15 cellular contexts compared by ENCODE assay signal in the genomic region with DNA sequence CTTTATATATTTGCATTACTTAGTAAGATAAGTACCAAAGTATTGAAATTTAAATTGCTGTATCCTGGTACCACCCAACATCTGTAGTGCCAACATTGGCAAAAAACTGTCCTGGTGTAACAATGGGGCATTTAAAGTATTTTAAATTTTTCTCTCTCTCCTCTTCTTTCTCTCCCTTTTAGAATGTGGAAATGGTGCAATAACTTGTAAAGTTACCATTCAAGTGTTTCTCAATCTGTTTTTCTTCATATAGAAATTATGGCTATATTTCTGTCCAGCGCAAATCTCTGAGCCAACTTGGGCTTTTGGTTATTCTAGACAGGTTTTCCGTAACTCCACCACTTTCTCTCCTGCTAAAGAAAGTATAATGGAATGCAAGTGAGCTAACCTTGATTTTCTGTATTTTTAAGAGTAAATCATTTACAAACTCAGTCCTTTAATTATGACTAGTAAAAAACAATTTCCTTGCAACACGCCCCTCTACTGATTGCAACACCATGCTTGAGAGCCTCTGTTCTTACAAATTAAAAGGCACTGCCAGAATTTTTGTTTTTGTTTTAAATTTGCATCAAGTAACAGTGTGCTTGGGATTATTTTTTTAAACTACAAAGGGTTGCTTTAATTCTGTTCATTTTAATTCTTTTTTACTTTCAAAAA.
DNase-seq lines count a peak whose midpoint lies in the region; ATAC-seq, FAIRE-seq and TF ChIP-seq lines count a peak whose summit lies in the region.
"Had no signal": no experiment of that assay in that cellular context is flagged by ENCODE, and none has a peak within 500 bp of the region (broad histone marks: within the 10 kb centered on the region; RNA-seq: fewer than 3 reads in every experiment).

No MANE protein-coding gene starts in this region.

- no peaks in the 10 kb centered on the region for H3K4me1 ChIP-seq in right atrium auricular region
- H3K4me1 ChIP-seq in upper lobe of right lung = peaks cover 11% of the 10 kb centered on the region

- no peak for TF ChIP-seq CTCF in right atrium auricular region (IDR thresholded peaks at IDR 0.05)
- no peak for TF ChIP-seq CTCF in upper lobe of right lung (IDR thresholded peaks at IDR 0.05)

- no peaks in the 10 kb centered on the region for H3K27me3 ChIP-seq in right atrium auricular region
- no peaks in the 10 kb centered on the region for H3K27me3 ChIP-seq in upper lobe of right lung
- H3K27me3 ChIP-seq: suprapubic skin had no signal

- H3K27ac ChIP-seq in right atrium auricular region (peak overlapping the region in 1 of 2 donors; percentile 15), upper lobe of right lung (peak overlapping the region; percentile 61)
- H3K27ac ChIP-seq: epithelial cell of prostate, WERI-Rb-1 had no signal

- H3K9me3 ChIP-seq in right atrium auricular region = no peaks in the 10 kb centered on the region
- H3K9me3 ChIP-seq in upper lobe of right lung = no peaks in the 10 kb centered on the region
- H3K9me3 ChIP-seq: suprapubic skin had no signal

- H3K4me3 ChIP-seq in right atrium auricular region (no peak overlapping the region), upper lobe of right lung (no peak overlapping the region)
- H3K4me3 ChIP-seq: suprapubic skin had no signal

- H3K36me3 ChIP-seq in right atrium auricular region = no peaks in the 10 kb centered on the region
- no peaks in the 10 kb centered on the region for H3K36me3 ChIP-seq in upper lobe of right lung
- H3K36me3 ChIP-seq: suprapubic skin, WERI-Rb-1 had no signal

- DNase-seq in left ventricle myocardium superior (no peak), right atrium auricular region (ENCODE audit: low spot score) (no peak), left lobe of liver (ENCODE audit: low spot score) (peak; percentile 49), upper lobe of right lung (no peak)
- no peak for DNase-seq in activated CD4-positive, alpha-beta T cell treated with anti-CD3 and anti-CD28 coated beads, Interleukin-2, amount 50 U/mL, for 4 hours
- DNase-seq: ACHN; activated naive CD4-positive, alpha-beta T cell treated with anti-CD3 and anti-CD28 coated beads, Interleukin-2, amount 10 ng/mL, durations not matched to agents 7 days and 5 days; Karpas-422; stimulated activated CD4-positive, alpha-beta T cell treated with anti-CD3 and anti-CD28 coated beads, Interleukin-15, amount 100 ng/mL, for 24 hours; WERI-Rb-1 had no signal

- peak; percentile 64 for FAIRE-seq in colon (lab: Jason Lieb, UNC)

- ATAC-seq in left ventricle myocardium superior = peak; percentile 53
- peak; percentile 64 for ATAC-seq in left lobe of liver
- peak; percentile 51 for ATAC-seq in upper lobe of right lung
- ATAC-seq in HG02970 (IDR thresholded peaks at IDR 0.05; ENCODE audit: low FRiP score, unreplicated experiment) = no peak
- ATAC-seq in GM19324 (IDR thresholded peaks at IDR 0.05; ENCODE audit: low FRiP score, unreplicated experiment) = no peak

- intact Hi-C loops in left ventricle myocardium superior (cut with micrococcal nuclease) = no loop called here
- intact Hi-C loops in upper lobe of right lung (cut with DNase I) = no loop called here

Comparison
In these comparisons a context has a peak if more than half of its experiments do, and no peak if none do; other contexts are left out.
1. ATAC-seq: peak in left ventricle myocardium superior (single experiment), left lobe of liver (single experiment) and upper lobe of right lung (single experiment); none in HG02970 (single experiment) and GM19324 (single experiment).